ENCODE assay signal across 8 cellular contexts in the genomic region with DNA sequence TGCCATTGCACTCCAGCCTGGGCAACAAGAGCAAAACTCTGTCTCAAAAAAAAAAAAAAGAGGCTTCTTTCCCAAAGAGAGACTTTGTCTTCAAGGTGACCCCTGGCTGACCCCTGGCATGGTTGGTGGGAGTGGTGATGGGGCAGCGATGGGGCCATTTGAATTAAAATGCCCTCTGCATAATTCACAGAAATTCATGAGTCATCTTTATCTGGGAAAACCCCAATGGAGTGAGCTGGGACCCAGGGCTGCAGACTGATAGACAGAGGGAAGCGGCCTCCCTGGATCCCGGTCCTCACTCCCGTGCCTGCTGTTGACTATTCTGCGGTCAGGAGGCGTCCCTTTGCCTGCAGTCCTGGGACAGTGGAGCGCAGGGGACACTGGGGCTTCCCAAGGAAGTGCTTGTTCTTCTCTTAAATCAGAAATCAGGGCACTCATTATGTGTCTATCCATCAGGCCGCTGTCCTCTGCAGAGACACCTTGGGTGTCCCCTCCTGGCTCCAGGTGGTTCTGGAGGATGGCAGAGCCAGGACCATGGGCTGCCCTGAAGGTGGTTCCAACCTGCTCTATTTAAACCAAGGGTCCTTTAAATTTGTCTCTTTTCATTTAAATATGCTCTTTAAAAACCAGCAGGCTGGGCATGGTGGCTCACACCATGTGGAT. TPM values are rescaled to one million over a fixed set of nuclear protein-coding genes. Genes with fewer than 3 reads are reported as not detected.
DNase-seq lines count a peak whose midpoint lies in the region; ATAC-seq, FAIRE-seq and TF ChIP-seq lines count a peak whose summit lies in the region.
"Not testable (repeated sequence)": the region's sequence is repeated elsewhere in the genome, so short reads cannot be mapped to it uniquely, and the experiment has no call there.

No MANE protein-coding gene starts in this region.

- POLR2A ChIA-PET in A673 (lab: Charles Lee; ENCODE audit: low non-redundant PET) = interaction anchor here (0.6 kb wide), 1 partner anchor 23 kb away, joined by 5 read pairs; a partner anchor contains a TSS
- POLR2A ChIA-PET in IMR-90 (lab: Charles Lee; ENCODE audit: unreplicated experiment); K562 (lab: Yijun Ruan, JAX): not testable (repeated sequence)

- not testable (repeated sequence) for H2AFZ ChIP-seq in GM23248; IMR-90 (replicated peaks; ENCODE audit: low read length, poor library complexity); K562 (ENCODE audit: low read depth, low read length)

- H4K91ac ChIP-seq in IMR-90 (ENCODE audit: insufficient read depth, low read depth, low read length) = not testable (repeated sequence)

- not testable (repeated sequence) for H3K27me3 Mint-ChIP-seq in stimulated activated naive CD8-positive, alpha-beta T cell treated with anti-CD3 and anti-CD28 coated beads, Interleukin-15, amount 100 ng/mL, for 72 hours

- dilution Hi-C loops in IMR-90 (cut with HindIII; ENCODE audit: low sequenced_read_pairs, unreplicated experiment) = not testable (repeated sequence)

- peak; percentile 71 for FAIRE-seq in K562 (lab: Jason Lieb, UNC)

- H3K9me3 ChIP-seq in A673 (ENCODE audit: low read depth, low read length, poor library complexity, severe bottlenecking); GM23248 (ENCODE audit: low read depth); IMR-90 (ENCODE audit: control insufficient read depth, insufficient read depth, low read length); K562 (replicated peaks; ENCODE audit: control insufficient read depth, insufficient read depth, low read depth, low read length); right lobe of liver: not testable (repeated sequence)

- H3K4me1 Mint-ChIP-seq in stimulated activated naive CD8-positive, alpha-beta T cell treated with anti-CD3 and anti-CD28 coated beads, Interleukin-15, amount 100 ng/mL, for 72 hours = peaks cover 11% of the 10 kb centered on the region

- not testable (repeated sequence) for H3K23ac ChIP-seq in IMR-90 (ENCODE audit: low read depth, low read length)

- H3K14ac ChIP-seq in IMR-90 (replicated peaks; ENCODE audit: low read depth, low read length) = not testable (repeated sequence)

- not testable (repeated sequence) for H2BK20ac ChIP-seq in IMR-90 (ENCODE audit: low read depth, low read length)

- not testable (repeated sequence) for H3K4me2 ChIP-seq in GM23248 (ENCODE audit: unreplicated experiment); IMR-90 (ENCODE audit: low read depth, low read length); K562 (ENCODE audit: insufficient read depth, low read length)

- not testable (repeated sequence) for TF ChIP-seq CTCF in A673 (conservative IDR thresholded peaks at IDR 0.05; ENCODE audit: low read depth, low read length); IMR-90 (conservative IDR thresholded peaks at IDR 0.05; ENCODE audit: low read depth, low read length); K562 (IDR thresholded peaks at IDR 0.05 in 2 of 3, conservative IDR thresholded peaks at IDR 0.05 in 1 of 3; ENCODE audit: insufficient read depth in 2 of 3, low read depth in 1 of 3, low read length in 3 of 3); fibroblast of pulmonary artery (IDR thresholded peaks at IDR 0.05; ENCODE audit: low read length, missing control alignments); right lobe of liver (IDR thresholded peaks at IDR 0.05)

- ATAC-seq in IMR-90 (ENCODE audit: low read depth) (peak; percentile 46; the same call in 1 of the 2 replicates), right lobe of liver (peak in 1 of 4 donors; percentile 48)
- not testable (repeated sequence) for ATAC-seq in K562; stimulated activated naive CD8-positive, alpha-beta T cell treated with anti-CD3 and anti-CD28 coated beads, Interleukin-15, amount 100 ng/mL, for 72 hours

- in situ Hi-C loops in GM23248 (cut with MboI); IMR-90 (cut with MboI; ENCODE audit: low sequenced_read_pairs); K562 (cut with MboI): not testable (repeated sequence)

- not testable (repeated sequence) for H3K9me2 ChIP-seq in GM23248 (ENCODE audit: insufficient read depth)

- H3K9ac ChIP-seq in GM23248; IMR-90 (ENCODE audit: low read depth, low read length); K562 (ENCODE audit: insufficient read depth in 1 of 2, low read depth in 2 of 2, low read length in 2 of 2): not testable (repeated sequence)

- not testable (repeated sequence) for H4K8ac ChIP-seq in IMR-90 (ENCODE audit: low read depth in 2 of 2, low read length in 2 of 2)

- H3K36me3 ChIP-seq in A673 (ENCODE audit: insufficient read depth, low read length, poor library complexity, severe bottlenecking); GM23248 (ENCODE audit: low read depth); IMR-90 (ENCODE audit: control insufficient read depth, insufficient read depth, low read length); K562 (ENCODE audit: control insufficient read depth, insufficient read depth, low read length); right lobe of liver: not testable (repeated sequence)

- H4K20me1 ChIP-seq in GM23248 (ENCODE audit: insufficient read depth); IMR-90 (ENCODE audit: insufficient read depth, low read length); K562 (replicated peaks; ENCODE audit: control insufficient read depth, insufficient read depth, low read length): not testable (repeated sequence)

- TF ChIP-seq POLR2A in IMR-90 (IDR thresholded peaks at IDR 0.05; ENCODE audit: low read depth, low read length); K562 (conservative IDR thresholded peaks at IDR 0.05); right lobe of liver (IDR thresholded peaks at IDR 0.05): not testable (repeated sequence)

- not testable (repeated sequence) for H3K9me1 ChIP-seq in IMR-90 (ENCODE audit: insufficient read depth, low read length); K562 (ENCODE audit: control insufficient read depth, insufficient read depth, low read length)

- not testable (repeated sequence) for H3K27me3 ChIP-seq in A673 (replicated peaks; ENCODE audit: insufficient read depth, low read depth, low read length, poor library complexity); GM23248 (replicated peaks; ENCODE audit: insufficient read depth); IMR-90 (ENCODE audit: control insufficient read depth, insufficient read depth, low read length); K562 (ENCODE audit: control insufficient read depth in 2 of 2, insufficient read depth in 2 of 2, low read length in 2 of 2); right lobe of liver

- H2AK5ac ChIP-seq in IMR-90 (ENCODE audit: low read depth, low read length) = not testable (repeated sequence)

- intact Hi-C loops in A673 (cut with micrococcal nuclease; ENCODE audit: unreplicated experiment); IMR-90 (cut with micrococcal nuclease); K562 (cut with micrococcal nuclease); right lobe of liver (cut with DNase I): not testable (repeated sequence)

- H3K4me3 ChIP-seq in A673 (ENCODE audit: low read depth, low read length, poor library complexity, severe bottlenecking); GM23248; IMR-90 (ENCODE audit: insufficient read depth, low read depth, low read length); K562; fibroblast of pulmonary artery (replicated peaks; ENCODE audit: low read depth, low read length); right lobe of liver: not testable (repeated sequence)

- not testable (repeated sequence) for H4K5ac ChIP-seq in IMR-90 (ENCODE audit: low read depth, low read length)

- H3K79me1 ChIP-seq in IMR-90 (ENCODE audit: low read depth in 1 of 2, low read length in 2 of 2) = not testable (repeated sequence)

- not testable (repeated sequence) for TF ChIP-seq EP300 in K562 (IDR thresholded peaks at IDR 0.05; ENCODE audit: low read length)

- not testable (repeated sequence) for H3K79me2 ChIP-seq in GM23248 (ENCODE audit: insufficient read depth); K562 (ENCODE audit: control insufficient read depth, insufficient read depth, low read length)

- peak overlapping the region; percentile 8 to 12 for H3K27ac Mint-ChIP-seq in stimulated activated naive CD8-positive, alpha-beta T cell treated with anti-CD3 and anti-CD28 coated beads, Interleukin-15, amount 100 ng/mL, for 72 hours

- not testable (repeated sequence) for H2BK5ac ChIP-seq in IMR-90 (ENCODE audit: low read depth, low read length, poor library complexity, severe bottlenecking)

- CTCF ChIA-PET in A673 (lab: Charles Lee); IMR-90 (lab: Yijun Ruan, JAX); K562 (lab: Yijun Ruan, JAX; ENCODE audit: low intra/inter-chr PET ratio): not testable (repeated sequence)

- BruUV-seq in A673 (replicated peaks; lab: Mats Ljungman, UMichigan); IMR-90 (replicated peaks; lab: Mats Ljungman, UMichigan); K562 (replicated peaks; lab: Mats Ljungman, UMichigan): not testable (repeated sequence)

- not testable (repeated sequence) for H3K4me3 Mint-ChIP-seq in stimulated activated naive CD8-positive, alpha-beta T cell treated with anti-CD3 and anti-CD28 coated beads, Interleukin-15, amount 100 ng/mL, for 72 hours

- H3K56ac ChIP-seq in IMR-90 (ENCODE audit: extremely low read depth, insufficient read depth, low read length) = not testable (repeated sequence)

- H2BK120ac ChIP-seq in IMR-90 (ENCODE audit: low read depth, low read length) = not testable (repeated sequence)

- H3K4ac ChIP-seq in IMR-90 (ENCODE audit: low read depth, low read length) = not testable (repeated sequence)

- TF ChIP-seq RAD21 in IMR-90 (IDR thresholded peaks at IDR 0.05; ENCODE audit: low read length); K562 (CRISPR knock-in tag; conservative IDR thresholded peaks at IDR 0.05 in 1 of 2, IDR thresholded peaks at IDR 0.05 in 1 of 2): not testable (repeated sequence)

- H2BK15ac ChIP-seq in IMR-90 (ENCODE audit: low read depth, low read length) = not testable (repeated sequence)

- not testable (repeated sequence) for H3F3A ChIP-seq in GM23248 (ENCODE audit: insufficient read depth)

- DNase-seq in A673 (ENCODE audit: low spot score); IMR-90; K562 (ENCODE audit: extremely low read depth in 1 of 4, low spot score in 3 of 4); stimulated activated naive CD8-positive, alpha-beta T cell treated with anti-CD3 and anti-CD28 coated beads, Interleukin-15, amount 100 ng/mL, for 72 hours: not testable (repeated sequence)
- DNase-seq in GM23248 = peak; percentile 38
- DNase-seq in RPMI7951 (ENCODE audit: low read depth) = peak; percentile 83
- DNase-seq in fibroblast of pulmonary artery (ENCODE audit: low read depth) = peak; percentile 44
- peak in 2 of 3 donors; percentile 7 to 15 for DNase-seq in right lobe of liver

- H2AK9ac ChIP-seq in IMR-90 (replicated peaks; ENCODE audit: low read depth, low read length, poor library complexity) = not testable (repeated sequence)

- H3K27ac ChIP-seq in A673 (ENCODE audit: low read depth, low read length, poor library complexity, severe bottlenecking) = peak overlapping the region; percentile 47
- H3K27ac ChIP-seq in GM23248; IMR-90 (ENCODE audit: insufficient read depth, low read length); K562 (ENCODE audit: extremely low read depth, low read depth, low read length); right lobe of liver: not testable (repeated sequence)

- WGBS in GM23248 (ENCODE audit: low coverage in 1 of 2, low lambda C conversion rate in 2 of 2, missing lambda C conversion rate in 2 of 2), 2 experiments = 81% methylated on average over 8 of the region's 8 CpGs
- WGBS in IMR-90 (ENCODE audit: extremely low coverage in 2 of 2, insufficient read length in 1 of 2), 2 experiments = 100% methylated on average over 1 of the region's 8 CpGs; no CpG with 5 or more reads in 1 of the 2 experiments
- 50% methylated on average over 2 of the region's 8 CpGs for WGBS in K562 (ENCODE audit: insufficient coverage, low coverage, missing lambda C conversion rate)
- 80% methylated on average over 1 of the region's 8 CpGs for WGBS in right lobe of liver (ENCODE audit: insufficient coverage, low coverage, low lambda C conversion rate, missing lambda C conversion rate)

- not testable (repeated sequence) for H3K18ac ChIP-seq in IMR-90 (ENCODE audit: low read depth, low read length)

- H3K9me3 Mint-ChIP-seq in stimulated activated naive CD8-positive, alpha-beta T cell treated with anti-CD3 and anti-CD28 coated beads, Interleukin-15, amount 100 ng/mL, for 72 hours = not testable (repeated sequence)

- H3K4me1 ChIP-seq in A673 (ENCODE audit: insufficient read depth, low read length, poor library complexity, severe bottlenecking) (peaks cover 44% of the 10 kb centered on the region), K562 (replicated peaks in 1 of 2; ENCODE audit: control insufficient read depth in 2 of 2, insufficient read depth in 2 of 2, low read length in 2 of 2) (peaks cover 16 to 32% of the 10 kb centered on the region in 2 experiments)
- H3K4me1 ChIP-seq in GM23248 (ENCODE audit: insufficient read depth); IMR-90 (ENCODE audit: control insufficient read depth, insufficient read depth, low read length); right lobe of liver: not testable (repeated sequence)

RNA-seq across cellular contexts. Expression of a gene that starts 23.3 kb away (rescaled TPM):
- total RNA-seq in A673 (2021) (28.4 and 35.2 TPM in 2 replicates), IMR-90 (2012; rRNA removed) (40.0 and 47.5 TPM in 2 replicates), K562 (2014; rRNA removed) (2.3 and 2.9 TPM in 2 replicates), K562 (2014; rRNA removed; fragmentation: Illumina TruSeq; extraction: Trizol) (0.47 and 0.64 TPM in 2 replicates), K562 (2015; rRNA removed; fragmentation: Illumina TruSeq; extraction: Trizol) (0.34 and 0.36 TPM in 2 replicates), K562 (2021) (1.5 and 2.0 TPM in 2 replicates), right lobe of liver (1 to 10 TPM in 1 of 6 experiments, under 1 TPM in 5; 0.31 to 1.4 (median 0.60) TPM)
- total RNA-seq in GM23248 (2014; rRNA removed; shearing (Covaris generic)) = 12.6 and 17.7 TPM in 2 replicates
- polyA plus RNA-seq in GM23248 (2016; fragmentation: Nextera tagmentation; extraction: Ambion mirVana) (16.8 and 18.4 TPM in 2 replicates), IMR-90 (2012; rRNA removed) (42.7 and 46.9 TPM in 2 replicates), K562 (2011; rRNA removed) (0.65 and 1.1 TPM in 2 replicates), K562 (2014; fragmentation: Illumina TruSeq; extraction: Trizol) (0.25 and 1.5 TPM in 2 replicates), K562 (2014; fragmentation: Nextera tagmentation; extraction: Ambion mirVana) (under 1 TPM; 0.15 to 0.20 TPM), K562 (2014; rRNA removed) (0.40 and 2.1 TPM in 2 replicates)
- 29.3 and 63.1 TPM in 2 replicates for polyA plus RNA-seq in IMR-90 (2012; cell fraction: cytosol; rRNA removed)
- 24.3 and 25.0 TPM in 2 replicates for polyA plus RNA-seq in IMR-90 (2012; cell fraction: nucleus; rRNA removed; ENCODE audit: low replicate concordance)
- total RNA-seq in RPMI7951 (2014; rRNA removed; shearing (Covaris generic)) = 5.9 and 11.6 TPM in 2 replicates
- total RNA-seq in K562 (2011; cell fraction: chromatin; rRNA removed; ENCODE audit: low replicate concordance) = 2.3 and 2.5 TPM in 2 replicates
- total RNA-seq in K562 (2011; cell fraction: nucleolus; rRNA removed) = 0.26 and 1.0 TPM in 2 replicates
- 1.8 and 2.7 TPM in 2 replicates for total RNA-seq in K562 (2011; cell fraction: nucleoplasm; rRNA removed)
- 1.2 and 2.1 TPM in 2 replicates for polyA plus RNA-seq in K562 (2011; cell fraction: cytosol; rRNA removed)
- polyA plus RNA-seq in K562 (2011; cell fraction: nucleus; rRNA removed) = 0.27 and 0.70 TPM in 2 replicates
- polyA plus RNA-seq in K562 (2012) = 0.87 and 1.4 TPM in 2 replicates
- 0.06 and 0.63 TPM in 2 replicates for polyA minus RNA-seq in K562 (2011; rRNA and poly(A)+ RNA removed)
- not detected in 2 replicates for polyA minus RNA-seq in K562 (2011; cell fraction: cytosol; rRNA and poly(A)+ RNA removed)
- polyA minus RNA-seq in K562 (2011; cell fraction: nucleus; rRNA and poly(A)+ RNA removed) = 0.22 and 1.2 TPM in 2 replicates

RNA-seq across cellular contexts. Expression of a gene that starts 40.2 kb away (rescaled TPM):
- total RNA-seq in A673 (2021) (24.7 and 28.1 TPM in 2 replicates), IMR-90 (2012; rRNA removed) (0.90 and 1.4 TPM in 2 replicates), K562 (2014; rRNA removed) (5.5 and 5.9 TPM in 2 replicates), K562 (2014; rRNA removed; fragmentation: Illumina TruSeq; extraction: Trizol) (10.4 and 12.7 TPM in 2 replicates), K562 (2015; rRNA removed; fragmentation: Illumina TruSeq; extraction: Trizol) (9.0 and 9.8 TPM in 2 replicates), K562 (2021) (12.0 and 12.3 TPM in 2 replicates), right lobe of liver (10 to 100 TPM in 2 of 6 experiments, 1 to 10 TPM in 4; 6.6 to 11.1 (median 8.5) TPM)
- not detected in 2 replicates for total RNA-seq in GM23248 (2014; rRNA removed; shearing (Covaris generic))
- polyA plus RNA-seq in GM23248 (2016; fragmentation: Nextera tagmentation; extraction: Ambion mirVana) (0.16 and 0.34 TPM in 2 replicates), IMR-90 (2012; rRNA removed) (0.14 and 0.17 TPM in 2 replicates), K562 (2011; rRNA removed) (4.5 and 5.3 TPM in 2 replicates), K562 (2014; fragmentation: Illumina TruSeq; extraction: Trizol) (1.7 and 2.5 TPM in 2 replicates), K562 (2014; fragmentation: Nextera tagmentation; extraction: Ambion mirVana) (1 to 10 TPM; 2.7 to 7.4 TPM), K562 (2014; rRNA removed) (2.5 and 2.6 TPM in 2 replicates)
- 0.05 and 0.08 TPM in 2 replicates for polyA plus RNA-seq in IMR-90 (2012; cell fraction: cytosol; rRNA removed)
- 0.07 and 0.25 TPM in 2 replicates for polyA plus RNA-seq in IMR-90 (2012; cell fraction: nucleus; rRNA removed; ENCODE audit: low replicate concordance)
- total RNA-seq in RPMI7951 (2014; rRNA removed; shearing (Covaris generic)) = 5.5 and 6.2 TPM in 2 replicates
- 9.8 and 24.9 TPM in 2 replicates for total RNA-seq in K562 (2011; cell fraction: chromatin; rRNA removed; ENCODE audit: low replicate concordance)
- total RNA-seq in K562 (2011; cell fraction: nucleolus; rRNA removed) = 5.3 and 6.2 TPM in 2 replicates
- total RNA-seq in K562 (2011; cell fraction: nucleoplasm; rRNA removed) = 12.7 and 15.3 TPM in 2 replicates
- polyA plus RNA-seq in K562 (2011; cell fraction: cytosol; rRNA removed) = 1.5 and 2.7 TPM in 2 replicates
- polyA plus RNA-seq in K562 (2011; cell fraction: nucleus; rRNA removed) = 1.9 and 2.6 TPM in 2 replicates
- 0.96 and 1.2 TPM in 2 replicates for polyA plus RNA-seq in K562 (2012)
- 10.1 and 10.3 TPM in 2 replicates for polyA minus RNA-seq in K562 (2011; rRNA and poly(A)+ RNA removed)
- polyA minus RNA-seq in K562 (2011; cell fraction: cytosol; rRNA and poly(A)+ RNA removed) = 5.6 and 5.7 TPM in 2 replicates
- polyA minus RNA-seq in K562 (2011; cell fraction: nucleus; rRNA and poly(A)+ RNA removed) = 2.2 and 3.1 TPM in 2 replicates
